Comparison of ENCODE assay signal across 34 cellular contexts in the genomic region with DNA sequence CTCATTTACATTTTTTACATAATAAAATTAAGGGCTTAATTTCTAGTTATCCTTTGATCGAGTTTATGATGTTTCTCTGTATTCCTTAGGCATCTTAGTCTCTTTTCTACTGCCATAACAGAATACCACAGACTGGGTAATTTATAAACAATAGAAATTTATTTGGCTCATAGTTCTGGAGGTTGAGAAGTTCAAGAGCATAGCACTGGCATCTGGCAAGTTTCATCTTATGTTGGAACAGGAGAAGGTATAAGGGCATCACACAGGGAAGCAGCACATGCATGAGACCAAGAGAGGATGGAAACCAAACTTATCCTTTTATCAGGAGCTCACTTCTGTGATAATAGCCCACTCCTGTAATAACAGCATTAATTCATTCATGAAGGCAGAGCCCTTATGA.
"Had no signal": no experiment of that assay in that cellular context is flagged by ENCODE, and none has a peak within 500 bp of the region (broad histone marks: within the 10 kb centered on the region; RNA-seq: fewer than 3 reads in every experiment).

No MANE protein-coding gene starts in this region.

- H3K27ac ChIP-seq: KMS-11 had no signal

- H3K9me3 ChIP-seq: MG63 had no signal

- H3K4me3 ChIP-seq: MG63 had no signal

- H3K36me3 ChIP-seq: MG63 had no signal

- H3K27me3 ChIP-seq: MG63 had no signal

- DNase-seq: Karpas-422, Kasumi-1, MG63, MM.1S, MV-4-11, NCI-H1048, NCI-H1092, NCI-H1092 treated with DMSO at 0.1 percent for 48 hours, NCI-H1105, NCI-H1105 treated with DMSO at 0.1 percent for 48 hours, NCI-H1417, NCI-H1417 treated with DMSO at 0.1 percent for 48 hours, NCI-H1436, NCI-H1436 treated with DMSO at 0.1 percent for 48 hours, NCI-H146, NCI-H1694, NCI-H1694 treated with DMSO at 0.1 percent for 48 hours, NCI-H187, NCI-H187 treated with DMSO at 0.1 percent for 48 hours, NCI-H1930, NCI-H2029, NCI-H2029 treated with DMSO at 0.1 percent for 48 hours, NCI-H2081, NCI-H2081 treated with DMSO at 0.1 percent for 48 hours, NCI-H2107, NCI-H2171, NCI-H2171 treated with DMSO at 0.1 percent for 48 hours, NCI-H2227 treated with DMSO at 0.1 percent for 48 hours, NCI-H226, NCI-H345, NCI-H446, NCI-H446 treated with DMSO at 0.1 percent for 48 hours, NCI-H510A had no signal
